19 cellular contexts compared by ENCODE assay signal in genomic region chr2:210553371-210553770, GRCh38. TPM values are rescaled to one million over a fixed set of nuclear protein-coding genes. Genes with fewer than 3 reads are reported as not detected.
DNase-seq lines count a peak whose midpoint lies in the region; ATAC-seq, FAIRE-seq and TF ChIP-seq lines count a peak whose summit lies in the region.
"Had no signal": no experiment of that assay in that cellular context is flagged by ENCODE, and none has a peak within 500 bp of the region (broad histone marks: within the 10 kb centered on the region; RNA-seq: fewer than 3 reads in every experiment).

No MANE protein-coding gene starts in this region.

- H3K27ac ChIP-seq in small intestine (ENCODE audit: low read depth in 1 of 2, low read length in 1 of 2) = no peak overlapping the region
- no peak overlapping the region for H3K27ac ChIP-seq in substantia nigra (ENCODE audit: low read depth, low read length, poor library complexity, severe bottlenecking)
- H3K27ac ChIP-seq: ascending aorta, dorsolateral prefrontal cortex, lower lobe of right lung, Peyer's patch, suprapubic skin had no signal

- CTCF ChIA-PET in GM10248 (lab: Yijun Ruan, JAX) = no interaction called here

- FAIRE-seq in small intestine (lab: Jason Lieb, UNC) = no peak
- FAIRE-seq: H1 had no signal

- no peaks in the 10 kb centered on the region for H3K27me3 ChIP-seq in small intestine (ENCODE audit: control insufficient read depth in 2 of 2, insufficient read depth in 2 of 2, low read length in 2 of 2)
- H3K27me3 ChIP-seq: ascending aorta, dorsolateral prefrontal cortex, Peyer's patch, suprapubic skin had no signal

- H3K4me1 ChIP-seq in small intestine (ENCODE audit: control insufficient read depth in 2 of 2, insufficient read depth in 1 of 2, low read depth in 1 of 2, low read length in 1 of 2) = no peaks in the 10 kb centered on the region
- H3K4me1 ChIP-seq: ascending aorta, lower lobe of right lung, Peyer's patch, suprapubic skin had no signal

- H3K4me3 ChIP-seq in foreskin fibroblast (ENCODE audit: low read depth in 1 of 2, low read length in 2 of 2) (no peak overlapping the region), small intestine (ENCODE audit: low read depth in 1 of 2, low read length in 2 of 2) (no peak overlapping the region)
- H3K4me3 ChIP-seq: ascending aorta, dorsolateral prefrontal cortex, lower lobe of right lung, Peyer's patch, suprapubic skin had no signal

- WGBS in small intestine, 3 donors = 71 to 80% (median 79%) methylated on average over 1 of the region's 1 CpG

- DNase-seq in HK-2 (ENCODE audit: unreplicated experiment) (peak; percentile 18), foreskin fibroblast (peak; percentile 23 to 43), small intestine (peak; percentile 33), GM10248 (ENCODE audit: extremely low spot score) (no peak), iPS-NIHi11 (ENCODE audit: low spot score) (no peak), substantia nigra (lab: John Stamatoyannopoulos, UW) (no peak)
- DNase-seq: activated effector memory CD4-positive, alpha-beta T cell treated with anti-CD3 and anti-CD28 coated beads, Interleukin-2, amount 50 U/mL, for 16 hours; DND-41; dorsolateral prefrontal cortex; lower lobe of right lung; MV-4-11; NCI-H774; Peyer's patch; T-helper 2 cell had no signal

- no peak for TF ChIP-seq CTCF in foreskin fibroblast (IDR thresholded peaks at IDR 0.05; ENCODE audit: low read depth, low read length)
- no peak for TF ChIP-seq CTCF in GM10248 (IDR thresholded peaks at IDR 0.05; ENCODE audit: control extremely low read depth, extremely low read depth, low read depth, missing control alignments)

- peak; percentile 71 for ATAC-seq in SK-N-SH treated with all-trans-retinoic acid at 6 μM for 48 hours
- ATAC-seq: lower lobe of right lung had no signal

- no peaks in the 10 kb centered on the region for H3K9me3 ChIP-seq in small intestine (ENCODE audit: control insufficient read depth, low read depth)
- H3K9me3 ChIP-seq: ascending aorta, lower lobe of right lung, Peyer's patch, suprapubic skin had no signal

- POLR2A ChIA-PET in GM10248 (lab: Yijun Ruan, JAX) = no interaction called here

- no peaks in the 10 kb centered on the region for H3K36me3 ChIP-seq in small intestine (ENCODE audit: control insufficient read depth in 2 of 2, insufficient read depth in 2 of 2, low read length in 2 of 2)
- H3K36me3 ChIP-seq: ascending aorta, lower lobe of right lung, suprapubic skin had no signal

TF ChIP-seq in SK-N-SH treated with all-trans-retinoic acid at 6 μM for 48 hours, 23 proteins besides CTCF, POLR2A, EP300 and RAD21:
- TF ChIP-seq CSDC2 (CRISPR knock-in tag; IDR thresholded peaks at IDR 0.05) (no peak), ZNF70 (CRISPR knock-in tag; IDR thresholded peaks at IDR 0.05) (no peak), OSR1 (CRISPR knock-in tag; IDR thresholded peaks at IDR 0.05) (no peak), PPARA (CRISPR knock-in tag; IDR thresholded peaks at IDR 0.05; ENCODE audit: borderline replicate concordance) (no peak), SNAI2 (CRISPR knock-in tag; IDR thresholded peaks at IDR 0.05) (no peak), CREB5 (CRISPR knock-in tag; IDR thresholded peaks at IDR 0.05; ENCODE audit: low read depth) (no peak), PATZ1 (CRISPR knock-in tag; IDR thresholded peaks at IDR 0.05; ENCODE audit: borderline replicate concordance) (no peak), CSRNP3 (CRISPR knock-in tag; IDR thresholded peaks at IDR 0.05) (no peak), ARNTL (CRISPR knock-in tag; IDR thresholded peaks at IDR 0.05; ENCODE audit: borderline replicate concordance, low read depth) (no peak), TCF4 (CRISPR knock-in tag; IDR thresholded peaks at IDR 0.05; ENCODE audit: borderline replicate concordance) (no peak), ZFP30 (CRISPR knock-in tag; IDR thresholded peaks at IDR 0.05) (no peak), ZC3H10 (CRISPR knock-in tag; IDR thresholded peaks at IDR 0.05) (no peak), ESRRG (CRISPR knock-in tag; IDR thresholded peaks at IDR 0.05) (no peak), ZNF8 (CRISPR knock-in tag; IDR thresholded peaks at IDR 0.05) (no peak), ZFP3 (CRISPR knock-in tag; IDR thresholded peaks at IDR 0.05) (no peak), RARB (CRISPR knock-in tag; IDR thresholded peaks at IDR 0.05) (no peak), ZNF565 (CRISPR knock-in tag; conservative IDR thresholded peaks at IDR 0.05; ENCODE audit: low read depth) (no peak), BACH2 (CRISPR knock-in tag; IDR thresholded peaks at IDR 0.05; ENCODE audit: borderline replicate concordance) (no peak)

RNA-seq across cellular contexts. Expression of gene CPS1, which starts 3.0 kb away (rescaled TPM):
- polyA plus RNA-seq in small intestine = 100 to 1,000 TPM in 2 of 3 donors, 10 to 100 TPM in 1; 64.0 to 191 (median 120) TPM
- polyA plus RNA-seq: CD14-positive monocyte had no signal

Comparison
In these comparisons a context has a peak if more than half of its experiments do, and no peak if none do; other contexts are left out.
1. DNase-seq: peak in HK-2 (single experiment), foreskin fibroblast (2 of 2) and small intestine (single experiment); none in GM10248 (single experiment), iPS-NIHi11 (single experiment) and substantia nigra (0 of 49).